9 cellular contexts compared by ENCODE assay signal in the genomic region with DNA sequence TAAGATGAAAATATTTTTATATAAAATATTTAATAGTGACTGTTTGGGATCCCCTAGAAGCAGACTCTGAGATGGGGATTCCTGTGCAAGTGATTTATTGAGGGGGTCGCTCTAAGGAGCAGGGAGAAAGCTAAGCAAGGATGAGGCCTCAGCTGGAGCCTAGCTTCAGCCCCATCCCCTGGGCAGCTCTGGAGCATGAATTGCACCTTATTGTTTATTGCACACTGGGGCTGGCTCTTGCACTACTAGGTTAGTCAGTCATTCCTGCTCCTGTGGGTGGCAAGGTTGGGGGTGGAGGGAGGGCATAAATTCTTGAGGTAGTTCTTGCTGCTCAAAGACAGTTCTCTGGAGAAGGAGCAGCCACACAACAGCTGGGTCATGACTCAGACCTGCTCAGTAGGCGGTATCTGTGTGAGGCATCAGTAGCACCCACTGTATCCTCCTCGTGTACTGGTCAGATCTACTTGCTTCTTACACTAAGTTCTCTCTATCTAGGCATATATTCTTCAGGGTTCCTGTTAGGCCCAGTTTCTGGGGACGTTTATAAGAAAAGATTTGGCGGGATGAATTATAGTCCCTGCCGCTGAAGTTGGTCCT. TPM values are rescaled to one million over a fixed set of nuclear protein-coding genes. Genes with fewer than 3 reads are reported as not detected.
DNase-seq lines count a peak whose midpoint lies in the region; ATAC-seq, FAIRE-seq and TF ChIP-seq lines count a peak whose summit lies in the region.
"Had no signal": no experiment of that assay in that cellular context is flagged by ENCODE, and none has a peak within 500 bp of the region (broad histone marks: within the 10 kb centered on the region; RNA-seq: fewer than 3 reads in every experiment).

No MANE protein-coding gene starts in this region.

- ATAC-seq in HG03520 (IDR thresholded peaks at IDR 0.05; ENCODE audit: unreplicated experiment): peak; percentile 67
- no peak for ATAC-seq in GM19467 (IDR thresholded peaks at IDR 0.05; ENCODE audit: unreplicated experiment)
- ATAC-seq in GM21390 (IDR thresholded peaks at IDR 0.05; ENCODE audit: unreplicated experiment): no peak

- FAIRE-seq in GM12891 (lab: Jason Lieb, UNC): peak; percentile 41

- no peak for TF ChIP-seq POLR2A in GM12891 (IDR thresholded peaks at IDR 0.05; ENCODE audit: low read depth, low read length)

- no peak overlapping the region for H3K4me3 ChIP-seq in fibroblast of the aortic adventitia (ENCODE audit: low read depth, low read length)
- H3K4me3 ChIP-seq: heart right ventricle had no signal

- DNase-seq in GM12891 (ENCODE audit: insufficient read length, low spot score): no peak
- DNase-seq in activated CD4-positive, alpha-beta T cell treated with anti-CD3 and anti-CD28 coated beads, Interleukin-2, amount 50 U/mL, for 4 hours: peak; percentile 72 to 78
- DNase-seq in fibroblast of the aortic adventitia (ENCODE audit: low read depth): peak; percentile 70
- peak; percentile 37 to 49 for DNase-seq in stimulated activated CD8-positive, alpha-beta memory T cell treated with anti-CD3 and anti-CD28 coated beads, Interleukin-4, amount 100 ng/mL, for 4 hours (ENCODE audit: low read depth in 2 of 2, low spot score in 1 of 2)
- DNase-seq in DMS 273 (lab: John Stamatoyannopoulos, UW; ENCODE audit: unreplicated experiment): no peak
- DNase-seq: heart right ventricle had no signal

- TF ChIP-seq CTCF in fibroblast of the aortic adventitia (IDR thresholded peaks at IDR 0.05; ENCODE audit: insufficient read depth, low read length): no peak

TF ChIP-seq in GM12891, 5 proteins besides CTCF, POLR2A, EP300 and RAD21:
- no peak for TF ChIP-seq SPI1 (IDR thresholded peaks at IDR 0.05; ENCODE audit: low read depth, low read length)

RNA-seq across cellular contexts. Expression of a gene that starts 27.2 kb away (rescaled TPM):
- 7.5 TPM for polyA plus RNA-seq in GM12891 (2012; ENCODE audit: low read depth, missing spikeins)
- 1.1 and 5.0 TPM in 2 replicates for total RNA-seq in fibroblast of the aortic adventitia (ENCODE audit: low replicate concordance)

Comparison
In these comparisons a context has a peak if more than half of its experiments do, and no peak if none do; other contexts are left out.
1. DNase-seq: peak in activated CD4-positive, alpha-beta T cell treated with anti-CD3 and anti-CD28 coated beads, Interleukin-2, amount 50 U/mL, for 4 hours (2 of 2), fibroblast of the aortic adventitia (single experiment) and stimulated activated CD8-positive, alpha-beta memory T cell treated with anti-CD3 and anti-CD28 coated beads, Interleukin-4, amount 100 ng/mL, for 4 hours (2 of 2); none in GM12891 (single experiment) and DMS 273 (single experiment).